8 cellular contexts compared by ENCODE assay signal in genomic region chr7:56106108-56107073, GRCh38. TPM values are rescaled to one million over a fixed set of nuclear protein-coding genes. Genes with fewer than 3 reads are reported as not detected.
DNase-seq lines count a peak whose midpoint lies in the region; ATAC-seq and FAIRE-seq lines count a peak whose summit lies in the region.

A gene with protein sequence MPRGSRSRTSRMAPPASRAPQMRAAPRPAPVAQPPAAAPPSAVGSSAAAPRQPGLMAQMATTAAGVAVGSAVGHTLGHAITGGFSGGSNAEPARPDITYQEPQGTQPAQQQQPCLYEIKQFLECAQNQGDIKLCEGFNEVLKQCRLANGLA (minus strand): TSS chr7:56106476. CDS start chr7:56106413, 63 bp downstream.

- no peaks in the 10 kb centered on the region for H3K27me3 Mint-ChIP-seq in naive thymus-derived CD4-positive, alpha-beta T cell
- H3K27me3 Mint-ChIP-seq in stimulated activated naive B cell treated with anti-CD40 and anti-IgM and Interleukin-4, amounts not matched to agents 10 μg/mL and 1 μg/mL and 100 μg/mL, for 72 hours: peaks cover 0 to 4% of the 10 kb centered on the region in 2 donors

- POLR2A ChIA-PET in naive thymus-derived CD4-positive, alpha-beta T cell (lab: Charles Lee): interaction anchor here (0.8 to 2.0 kb wide), 13 partner anchors 9 to 1348 kb away, joined by 3 to 19 read pairs (median 4); partner anchors contain the start of genes CCT6A, LANCL2, NIPSNAP2 and NUPR2

- peaks cover 29% of the 10 kb centered on the region for H3K79me2 ChIP-seq in Karpas-422 (ENCODE audit: low read length)

- H4K20me1 ChIP-seq in Karpas-422 (ENCODE audit: insufficient read depth, low read depth, low read length): peaks cover 21% of the 10 kb centered on the region; the same call in 1 of the 2 replicates

- peak; percentile 90 for FAIRE-seq in RCC 7860 (lab: Jason Lieb, UNC)

- peaks cover 14% of the 10 kb centered on the region for H3K4me1 ChIP-seq in Karpas-422 (ENCODE audit: low read length)
- peaks cover 18 to 20% of the 10 kb centered on the region in 2 donors for H3K4me1 ChIP-seq in naive thymus-derived CD4-positive, alpha-beta T cell (ENCODE audit: control insufficient read depth in 2 of 2, insufficient read depth in 2 of 2, low read length in 2 of 2)

- no peak within 1 kb of the TSS for H2AFZ ChIP-seq in Karpas-422 (ENCODE audit: low read length)

- H3K9ac ChIP-seq in Karpas-422 (ENCODE audit: low read length): peak within 1 kb of the TSS; percentile 85

- no peaks in the 10 kb centered on the region; the same call in 1 of the 2 replicates for H3K9me2 ChIP-seq in Karpas-422 (replicated peaks; ENCODE audit: insufficient read depth, low read length)

- peaks cover 4 to 35% (median 11%) of the 10 kb centered on the region in 5 donors for H3K36me3 Mint-ChIP-seq in naive thymus-derived CD4-positive, alpha-beta T cell
- H3K36me3 Mint-ChIP-seq in stimulated activated naive B cell treated with anti-CD40 and anti-IgM and Interleukin-4, amounts not matched to agents 10 μg/mL and 1 μg/mL and 100 μg/mL, for 72 hours: peaks cover 18 to 22% of the 10 kb centered on the region in 2 donors

- H3K27ac Mint-ChIP-seq in naive thymus-derived CD4-positive, alpha-beta T cell: peak within 1 kb of the TSS; percentile 97 to 99 (median 98)
- peak within 1 kb of the TSS; percentile 99 for H3K27ac Mint-ChIP-seq in stimulated activated naive B cell treated with anti-CD40 and anti-IgM and Interleukin-4, amounts not matched to agents 10 μg/mL and 1 μg/mL and 100 μg/mL, for 72 hours

- ATAC-seq in GM21825 (IDR thresholded peaks at IDR 0.05; ENCODE audit: unreplicated experiment) (peak; percentile 100), esophagus mucosa (peak; percentile 100)
- ATAC-seq in naive thymus-derived CD4-positive, alpha-beta T cell: peak; percentile 99
- ATAC-seq in stimulated activated naive B cell treated with anti-CD40 and anti-IgM and Interleukin-4, amounts not matched to agents 10 μg/mL and 1 μg/mL and 100 μg/mL, for 72 hours (replicated peaks): peak; percentile 97 to 99

- peak within 1 kb of the TSS; percentile 94 to 100 (median 96) for H3K4me3 Mint-ChIP-seq in naive thymus-derived CD4-positive, alpha-beta T cell
- H3K4me3 Mint-ChIP-seq in stimulated activated naive B cell treated with anti-CD40 and anti-IgM and Interleukin-4, amounts not matched to agents 10 μg/mL and 1 μg/mL and 100 μg/mL, for 72 hours: peak within 1 kb of the TSS; percentile 92 to 99

- DNase-seq in DMS79 treated with DMSO at 0.1 percent for 48 hours (lab: John Stamatoyannopoulos, UW) (peak; percentile 97), Karpas-422 (peak; percentile 99), RCC 7860 (ENCODE audit: low spot score) (peak; percentile 99)
- DNase-seq in activated T-cell treated with anti-CD3 and anti-CD28 coated beads, Interleukin-2, amount 50 U/mL, for 48 hours: peak; percentile 89 to 92
- DNase-seq in naive thymus-derived CD4-positive, alpha-beta T cell: peak; percentile 75 to 96 (median 93)
- peak; percentile 95 for DNase-seq in stimulated activated naive B cell treated with anti-CD40 and anti-IgM and Interleukin-4, amounts not matched to agents 10 μg/mL and 1 μg/mL and 100 μg/mL, for 72 hours

- CTCF ChIA-PET in naive thymus-derived CD4-positive, alpha-beta T cell (lab: Charles Lee): interaction anchor here (0.6 kb wide), 1 partner anchor 98 kb away, joined by 3 read pairs; no protein-coding TSS in a partner anchor

- peak within 1 kb of the TSS; percentile 50 for H3K27ac ChIP-seq in Karpas-422 (ENCODE audit: low read length)
- H3K27ac ChIP-seq in naive thymus-derived CD4-positive, alpha-beta T cell (ENCODE audit: low read depth, low read length): peak within 1 kb of the TSS; percentile 95

- intact Hi-C loops in naive thymus-derived CD4-positive, alpha-beta T cell (cut with micrococcal nuclease): loop anchor here (1.0 to 5.0 kb wide), 14 partner anchors 32 to 1347 kb away; partner anchors contain the start of genes CCT6A (in 2 of the 2), MRPS17 (in 2 of the 2), PSPH (in 2 of the 2) and SEC61G (in 2 of the 2)

- no peaks in the 10 kb centered on the region for H3K9me3 ChIP-seq in Karpas-422 (ENCODE audit: low read length)
- no peaks in the 10 kb centered on the region for H3K9me3 ChIP-seq in naive thymus-derived CD4-positive, alpha-beta T cell (ENCODE audit: control insufficient read depth in 2 of 3, low read length in 3 of 3)

- H3K4me1 Mint-ChIP-seq in naive thymus-derived CD4-positive, alpha-beta T cell: peaks cover 19 to 43% (median 33%) of the 10 kb centered on the region in 7 donors
- H3K4me1 Mint-ChIP-seq in stimulated activated naive B cell treated with anti-CD40 and anti-IgM and Interleukin-4, amounts not matched to agents 10 μg/mL and 1 μg/mL and 100 μg/mL, for 72 hours: peaks cover 13 to 16% of the 10 kb centered on the region in 2 donors

- H3K4me3 ChIP-seq in Karpas-422 (ENCODE audit: low read length): peak within 1 kb of the TSS; percentile 84
- H3K4me3 ChIP-seq in naive thymus-derived CD4-positive, alpha-beta T cell (ENCODE audit: low read length): peak within 1 kb of the TSS; percentile 72

- H3K9me3 Mint-ChIP-seq in naive thymus-derived CD4-positive, alpha-beta T cell: peaks cover 0 to 16% (median 0%) of the 10 kb centered on the region in 11 donors
- peaks cover 7 to 9% of the 10 kb centered on the region in 2 donors for H3K9me3 Mint-ChIP-seq in stimulated activated naive B cell treated with anti-CD40 and anti-IgM and Interleukin-4, amounts not matched to agents 10 μg/mL and 1 μg/mL and 100 μg/mL, for 72 hours

- peaks cover 25% of the 10 kb centered on the region for H3K36me3 ChIP-seq in Karpas-422 (ENCODE audit: insufficient read depth, low read length)
- H3K36me3 ChIP-seq in naive thymus-derived CD4-positive, alpha-beta T cell (ENCODE audit: control insufficient read depth in 2 of 3, insufficient read depth in 3 of 3, low read length in 3 of 3): peaks cover 5 to 32% (median 20%) of the 10 kb centered on the region in 3 experiments

- H3K4me2 ChIP-seq in Karpas-422 (ENCODE audit: low read depth, low read length, poor library complexity, severe bottlenecking): peak within 1 kb of the TSS; percentile 75

- H3K27me3 ChIP-seq in Karpas-422 (ENCODE audit: low read length): no peaks in the 10 kb centered on the region
- H3K27me3 ChIP-seq in naive thymus-derived CD4-positive, alpha-beta T cell (ENCODE audit: control insufficient read depth in 2 of 2, insufficient read depth in 2 of 2, low read length in 2 of 2): no peaks in the 10 kb centered on the region

RNA-seq across cellular contexts. Expression of the gene that starts here (rescaled TPM):
- total RNA-seq in Karpas-422 (2014; rRNA removed; shearing (Covaris generic); ENCODE audit: low replicate concordance): 405 and 471 TPM in 2 replicates
- 387 TPM for total RNA-seq in esophagus mucosa
- 100 to 1,000 TPM; 133 to 451 (median 179) TPM for total RNA-seq in naive thymus-derived CD4-positive, alpha-beta T cell
- 100 to 1,000 TPM; 355 to 468 TPM for polyA plus RNA-seq in naive thymus-derived CD4-positive, alpha-beta T cell

Comparison
In these comparisons a context has a peak if more than half of its experiments do, and no peak if none do; other contexts are left out.
1. Peak in every context shown above with its lines: DNase-seq, ATAC-seq, H3K4me3 ChIP-seq and H3K27ac ChIP-seq.